1 cellular context compared by ENCODE assay signal in the genomic region with DNA sequence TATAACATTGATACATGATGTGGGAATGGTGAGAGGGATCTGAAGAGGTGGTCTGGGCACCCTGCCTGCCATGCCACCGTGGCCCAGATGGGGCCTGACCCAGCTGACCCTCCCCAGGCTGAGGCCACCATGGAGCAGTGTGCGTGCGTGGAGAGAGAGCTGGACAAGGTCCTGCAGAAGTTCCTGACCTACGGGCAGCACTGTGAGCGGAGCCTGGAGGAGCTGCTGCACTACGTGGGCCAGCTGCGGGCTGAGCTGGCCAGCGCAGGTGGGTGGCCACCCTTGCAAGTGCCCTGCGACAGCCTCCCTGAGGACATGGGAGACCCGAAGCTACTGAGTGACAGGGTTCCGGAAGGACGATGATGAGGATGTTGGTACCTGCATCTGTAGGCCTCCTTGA.
A peak's percentile ranks its signal among the peaks of the same experiment; 100 is the strongest.
TF ChIP-seq lines count a peak whose summit lies in the region.

No MANE protein-coding gene starts in this region.

TF ChIP-seq in GM23338, 12 proteins besides CTCF, POLR2A, EP300 and RAD21 (continued from another document):
- TF ChIP-seq, protein P1, sequence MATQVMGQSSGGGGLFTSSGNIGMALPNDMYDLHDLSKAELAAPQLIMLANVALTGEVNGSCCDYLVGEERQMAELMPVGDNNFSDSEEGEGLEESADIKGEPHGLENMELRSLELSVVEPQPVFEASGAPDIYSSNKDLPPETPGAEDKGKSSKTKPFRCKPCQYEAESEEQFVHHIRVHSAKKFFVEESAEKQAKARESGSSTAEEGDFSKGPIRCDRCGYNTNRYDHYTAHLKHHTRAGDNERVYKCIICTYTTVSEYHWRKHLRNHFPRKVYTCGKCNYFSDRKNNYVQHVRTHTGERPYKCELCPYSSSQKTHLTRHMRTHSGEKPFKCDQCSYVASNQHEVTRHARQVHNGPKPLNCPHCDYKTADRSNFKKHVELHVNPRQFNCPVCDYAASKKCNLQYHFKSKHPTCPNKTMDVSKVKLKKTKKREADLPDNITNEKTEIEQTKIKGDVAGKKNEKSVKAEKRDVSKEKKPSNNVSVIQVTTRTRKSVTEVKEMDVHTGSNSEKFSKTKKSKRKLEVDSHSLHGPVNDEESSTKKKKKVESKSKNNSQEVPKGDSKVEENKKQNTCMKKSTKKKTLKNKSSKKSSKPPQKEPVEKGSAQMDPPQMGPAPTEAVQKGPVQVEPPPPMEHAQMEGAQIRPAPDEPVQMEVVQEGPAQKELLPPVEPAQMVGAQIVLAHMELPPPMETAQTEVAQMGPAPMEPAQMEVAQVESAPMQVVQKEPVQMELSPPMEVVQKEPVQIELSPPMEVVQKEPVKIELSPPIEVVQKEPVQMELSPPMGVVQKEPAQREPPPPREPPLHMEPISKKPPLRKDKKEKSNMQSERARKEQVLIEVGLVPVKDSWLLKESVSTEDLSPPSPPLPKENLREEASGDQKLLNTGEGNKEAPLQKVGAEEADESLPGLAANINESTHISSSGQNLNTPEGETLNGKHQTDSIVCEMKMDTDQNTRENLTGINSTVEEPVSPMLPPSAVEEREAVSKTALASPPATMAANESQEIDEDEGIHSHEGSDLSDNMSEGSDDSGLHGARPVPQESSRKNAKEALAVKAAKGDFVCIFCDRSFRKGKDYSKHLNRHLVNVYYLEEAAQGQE (IDR thresholded peaks at IDR 0.05; ENCODE audit: unreplicated experiment), result no peak
- TF ChIP-seq POLR2AphosphoS5 (IDR thresholded peaks at IDR 0.05; ENCODE audit: low read depth) (peak; percentile 36; the same call in 1 of the 2 replicates), JUNB (IDR thresholded peaks at IDR 0.05; ENCODE audit: unreplicated experiment) (no peak), NANOG (IDR thresholded peaks at IDR 0.05; ENCODE audit: borderline replicate concordance) (no peak)
